ENCODE assay signal across 12 cellular contexts in genomic region chr6:155181498-155181897, GRCh38.
DNase-seq lines count a peak whose midpoint lies in the region; ATAC-seq and TF ChIP-seq lines count a peak whose summit lies in the region.
"Had no signal": no experiment of that assay in that cellular context is flagged by ENCODE, and none has a peak within 500 bp of the region (broad histone marks: within the 10 kb centered on the region; RNA-seq: fewer than 3 reads in every experiment).

No MANE protein-coding gene starts in this region.

- no peak overlapping the region for H3K4me3 Mint-ChIP-seq in immature natural killer cell

- no peaks in the 10 kb centered on the region for H4K20me1 ChIP-seq in KMS-11 (ENCODE audit: insufficient read depth)

- peak overlapping the region; percentile 7; the same call in 1 of the 2 replicates for H2AFZ ChIP-seq in KMS-11 (ENCODE audit: low read depth)

- no peaks in the 10 kb centered on the region for H3K27me3 ChIP-seq in KMS-11 (ENCODE audit: insufficient read depth, low read depth)

- peak overlapping the region; percentile 64 for H3K4me2 ChIP-seq in KMS-11

- H3K27ac Mint-ChIP-seq in immature natural killer cell: no peak overlapping the region

- TF ChIP-seq CTCF in GM10266 (IDR thresholded peaks at IDR 0.05; ENCODE audit: control insufficient read depth, insufficient read depth, low read depth, missing control alignments): no peak
- TF ChIP-seq CTCF in KMS-11 (conservative IDR thresholded peaks at IDR 0.05; ENCODE audit: low read depth, low read length): no peak

- H3K4me1 ChIP-seq in KMS-11 (ENCODE audit: low read depth, poor library complexity, severe bottlenecking): peaks cover 26% of the 10 kb centered on the region

- H3K27me3 Mint-ChIP-seq in immature natural killer cell (ENCODE audit: low read depth in 3 of 3): no peaks in the 10 kb centered on the region

- no peaks in the 10 kb centered on the region for H3K36me3 ChIP-seq in KMS-11 (ENCODE audit: insufficient read depth)
- H3K36me3 ChIP-seq: cardiac muscle cell had no signal

- peak; percentile 43 for DNase-seq in GM10266 (ENCODE audit: extremely low spot score)
- DNase-seq in cerebellar nuclear complex (lab: John Stamatoyannopoulos, UW): no peak
- no peak for DNase-seq in dermis blood vessel endothelial cell
- no peak for DNase-seq in NCI-H226
- DNase-seq in immature natural killer cell: no peak
- DNase-seq: activated CD8-positive, alpha-beta memory T cell treated with anti-CD3 and anti-CD28 coated beads, Interleukin-2, amount 50 U/mL, for 4 hours; NCI-H446 treated with DMSO at 0.1 percent for 48 hours had no signal

- no peak overlapping the region for H3K27ac ChIP-seq in KMS-11
- H3K27ac ChIP-seq: cardiac muscle cell, skin epidermis had no signal

- H3K9ac ChIP-seq in KMS-11: no peak overlapping the region

- H3K4me1 Mint-ChIP-seq in immature natural killer cell: no peaks in the 10 kb centered on the region

- no peaks in the 10 kb centered on the region for H3K9me3 Mint-ChIP-seq in immature natural killer cell

- no peaks in the 10 kb centered on the region for H3K36me3 Mint-ChIP-seq in immature natural killer cell

- no peak overlapping the region for H3K4me3 ChIP-seq in KMS-11 (IDR thresholded peaks at IDR 0.05; ENCODE audit: insufficient read depth, low read depth, low read length)
- H3K4me3 ChIP-seq: cardiac muscle cell, skin epidermis had no signal

- no peaks in the 10 kb centered on the region for H3K79me2 ChIP-seq in KMS-11 (ENCODE audit: insufficient read depth, low read depth)

- ATAC-seq in GM19372 (IDR thresholded peaks at IDR 0.05; ENCODE audit: low read depth, unreplicated experiment) (peak; percentile 52), HG02870 (IDR thresholded peaks at IDR 0.05; ENCODE audit: unreplicated experiment) (peak; percentile 56)
